Comparison of ENCODE assay signal across 21 cellular contexts in genomic region chr18:8788503-8789429, GRCh38.
DNase-seq lines count a peak whose midpoint lies in the region; ATAC-seq and TF ChIP-seq lines count a peak whose summit lies in the region.
"Had no signal": no experiment of that assay in that cellular context is flagged by ENCODE, and none has a peak within 500 bp of the region (broad histone marks: within the 10 kb centered on the region; RNA-seq: fewer than 3 reads in every experiment).

No MANE protein-coding gene starts in this region.

- H3K9me3 Mint-ChIP-seq in mesothelial cell of epicardium: no peaks in the 10 kb centered on the region
- H3K9me3 Mint-ChIP-seq: activated CD4-positive, alpha-beta T cell treated with anti-CD3 and anti-CD28 coated beads, Interleukin-2, amount 10 ng/mL, durations not matched to agents 24 days and 14 days; nephron progenitor cell; T-cell had no signal

- H3K27ac Mint-ChIP-seq in mesothelial cell of epicardium: no peak overlapping the region
- H3K27ac Mint-ChIP-seq: activated CD4-positive, alpha-beta T cell treated with anti-CD3 and anti-CD28 coated beads, Interleukin-2, amount 10 ng/mL, durations not matched to agents 24 days and 14 days; nephron progenitor cell; T-cell had no signal

- peaks cover 0 to 96% (median 0%) of the 10 kb centered on the region in 11 experiments; a peak in 5 of 22 replicates for H3K36me3 ChIP-seq in BLaER1 treated with 17β-estradiol and CSF1 and Interleukin-3, amounts not matched to agents 10 nM and 100 nM
- no peaks in the 10 kb centered on the region for H3K36me3 ChIP-seq in gastrocnemius medialis
- H3K36me3 ChIP-seq: prostate gland had no signal

- peaks cover 0 to 25% (median 0%) of the 10 kb centered on the region in 11 experiments; a peak in 4 of 22 replicates for H4K20me1 ChIP-seq in BLaER1 treated with 17β-estradiol and CSF1 and Interleukin-3, amounts not matched to agents 10 nM and 100 nM

- no peaks in the 10 kb centered on the region for H3K9me3 ChIP-seq in BLaER1 treated with 17β-estradiol and CSF1 and Interleukin-3, amounts not matched to agents 10 nM and 100 nM (replicated peaks in 1 of 11)
- no peaks in the 10 kb centered on the region for H3K9me3 ChIP-seq in gastrocnemius medialis
- H3K9me3 ChIP-seq: prostate gland had no signal

- H3K4me2 ChIP-seq in BLaER1 treated with 17β-estradiol and CSF1 and Interleukin-3, amounts not matched to agents 10 nM and 100 nM: peak overlapping the region; percentile 86 to 99 (median 94)

- H3K27me3 Mint-ChIP-seq in mesothelial cell of epicardium (ENCODE audit: low read depth): no peaks in the 10 kb centered on the region

- peak overlapping the region in 9 of 11 experiments; percentile 59 to 89 (median 83); a peak in 17 of 22 replicates for H3K9ac ChIP-seq in BLaER1 treated with 17β-estradiol and CSF1 and Interleukin-3, amounts not matched to agents 10 nM and 100 nM

- ATAC-seq in left colon (peak; percentile 34), gastrocnemius medialis (peak; percentile 95 to 97), HG02973 (IDR thresholded peaks at IDR 0.05; ENCODE audit: unreplicated experiment) (no peak)
- ATAC-seq: PC-3, T-cell had no signal

- no peak overlapping the region for H3K4me3 Mint-ChIP-seq in mesothelial cell of epicardium
- H3K4me3 Mint-ChIP-seq: activated CD4-positive, alpha-beta T cell treated with anti-CD3 and anti-CD28 coated beads, Interleukin-2, amount 10 ng/mL, durations not matched to agents 24 days and 14 days; nephron progenitor cell; T-cell had no signal

- H3K36me3 Mint-ChIP-seq in mesothelial cell of epicardium: peaks cover 4% of the 10 kb centered on the region
- H3K36me3 Mint-ChIP-seq: T-cell had no signal

- DNase-seq in astrocyte of the hippocampus (ENCODE audit: low read depth, low spot score): peak; percentile 54
- no peak for DNase-seq in left colon
- peak; percentile 49 to 55 for DNase-seq in gastrocnemius medialis
- no peak for DNase-seq in AML-193 (lab: John Stamatoyannopoulos, UW)
- DNase-seq in NOMO-1 (lab: John Stamatoyannopoulos, UW; ENCODE audit: unreplicated experiment in 2 of 2): no peak
- DNase-seq in mesothelial cell of epicardium (ENCODE audit: low spot score in 2 of 2, unreplicated experiment in 2 of 2): no peak
- DNase-seq: activated CD4-positive, alpha-beta T cell treated with anti-CD3 and anti-CD28 coated beads, Interleukin-2, amount 10 ng/mL, durations not matched to agents 24 days and 14 days; activated effector memory CD4-positive, alpha-beta T cell treated with Interleukin-2 at 50 U/mL for 16 hours; erythroblast; KG1; NCI-H1694; NCI-H2227 treated with DMSO at 0.1 percent for 48 hours; NCI-H82; nephron progenitor cell; PC-3; SHP77 treated with DMSO at 0.1 percent for 48 hours; stimulated activated CD4-positive, alpha-beta T cell treated with anti-CD3 and anti-CD28 coated beads, Interleukin-4, amount 100 ng/mL, for 4 hours; T-cell had no signal

- no peak for TF ChIP-seq CTCF in gastrocnemius medialis (IDR thresholded peaks at IDR 0.05 in 4 of 5, conservative IDR thresholded peaks at IDR 0.05 in 1 of 5)
- TF ChIP-seq CTCF in mesothelial cell of epicardium (IDR thresholded peaks at IDR 0.05; ENCODE audit: unreplicated experiment): no peak

- H3K27ac ChIP-seq in BLaER1 treated with 17β-estradiol and CSF1 and Interleukin-3, amounts not matched to agents 10 nM and 100 nM: peak overlapping the region in 8 of 11 experiments; percentile 81 to 93 (median 86); a peak in 16 of 22 replicates
- H3K27ac ChIP-seq in gastrocnemius medialis: peak overlapping the region; percentile 10 to 77 (median 64)
- H3K27ac ChIP-seq: prostate gland had no signal

- H3K4me1 ChIP-seq in BLaER1 treated with 17β-estradiol and CSF1 and Interleukin-3, amounts not matched to agents 10 nM and 100 nM: peaks cover 58 to 100% (median 92%) of the 10 kb centered on the region in 10 experiments
- H3K4me1 ChIP-seq in gastrocnemius medialis: peaks cover 8 to 14% of the 10 kb centered on the region in 2 donors
- H3K4me1 ChIP-seq: prostate gland had no signal

- TF ChIP-seq POLR2A in gastrocnemius medialis (IDR thresholded peaks at IDR 0.05): no peak

- peaks cover 0 to 89% (median 0%) of the 10 kb centered on the region in 11 experiments; a peak in 7 of 22 replicates for H3K27me3 ChIP-seq in BLaER1 treated with 17β-estradiol and CSF1 and Interleukin-3, amounts not matched to agents 10 nM and 100 nM
- no peaks in the 10 kb centered on the region for H3K27me3 ChIP-seq in gastrocnemius medialis

- in situ Hi-C loops in gastrocnemius medialis (cut with MboI; ENCODE audit: low sequenced_read_pairs in 4 of 4): no loop called here

- intact Hi-C loops in left colon (cut with DNase I, micrococcal nuclease) (no loop called here), gastrocnemius medialis (cut with DNase I; ENCODE audit: low total_unique reads) (loop anchor here (2.0 kb wide), 1 partner anchor 84 kb away; the partner anchor contains the start of gene MTCL1)

- peak overlapping the region in 7 of 10 experiments; percentile 62 to 94 (median 64); a peak in 11 of 20 replicates for H3K4me3 ChIP-seq in BLaER1 treated with 17β-estradiol and CSF1 and Interleukin-3, amounts not matched to agents 10 nM and 100 nM
- H3K4me3 ChIP-seq in gastrocnemius medialis: no peak overlapping the region
- H3K4me3 ChIP-seq: prostate gland had no signal

- H3K4me1 Mint-ChIP-seq in mesothelial cell of epicardium: peaks cover 22% of the 10 kb centered on the region

Comparison
In these comparisons a context has a peak if more than half of its experiments do, and no peak if none do; other contexts are left out.
1. H3K4me3 ChIP-seq: peak in BLaER1 treated with 17β-estradiol and CSF1 and Interleukin-3, amounts not matched to agents 10 nM and 100 nM (7 of 10); none in gastrocnemius medialis (0 of 4).
2. DNase-seq: peak in astrocyte of the hippocampus (single experiment) and gastrocnemius medialis (2 of 2); none in left colon (0 of 2), AML-193 (0 of 2), NOMO-1 (0 of 2) and mesothelial cell of epicardium (0 of 2).